Comparison of ENCODE assay signal across 33 cellular contexts in the genomic region with DNA sequence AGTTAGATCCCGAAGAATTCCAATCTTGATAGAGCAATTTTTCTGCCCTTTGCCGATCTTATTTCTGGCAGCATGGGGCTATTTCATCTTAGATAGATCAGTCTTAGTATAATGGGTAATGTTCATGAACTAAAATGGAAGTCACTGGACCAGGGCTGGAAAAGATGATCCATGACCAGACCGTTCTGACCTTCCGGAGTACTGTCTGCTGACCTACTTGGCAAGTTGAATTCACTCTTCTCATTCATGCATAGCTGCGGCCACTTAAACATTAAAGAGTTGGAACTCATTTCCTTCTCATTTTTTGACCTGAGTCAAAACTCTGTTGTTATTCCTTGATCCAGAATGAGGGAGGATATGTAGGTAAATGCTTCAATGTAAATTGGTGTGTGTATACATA. TPM values are rescaled to one million over a fixed set of nuclear protein-coding genes. Genes with fewer than 3 reads are reported as not detected.
"Had no signal": no experiment of that assay in that cellular context is flagged by ENCODE, and none has a peak within 500 bp of the region (broad histone marks: within the 10 kb centered on the region; RNA-seq: fewer than 3 reads in every experiment).

No MANE protein-coding gene starts in this region.

- H3K9me3 ChIP-seq: esophagus muscularis mucosa, gastroesophageal sphincter, heart left ventricle had no signal

- H3K4me3 ChIP-seq: coronary artery, dorsolateral prefrontal cortex, esophagus muscularis mucosa, gastroesophageal sphincter, heart left ventricle had no signal

- H3K27me3 ChIP-seq: brain microvascular endothelial cell, esophagus muscularis mucosa, foreskin keratinocyte, gastroesophageal sphincter, heart left ventricle had no signal

- H3K36me3 Mint-ChIP-seq: activated naive CD8-positive, alpha-beta T cell had no signal

- H3K27me3 Mint-ChIP-seq: activated CD8-positive, alpha-beta T cell treated with anti-CD3 and anti-CD28 coated beads for 36 hours; activated T-helper 17 cell treated with anti-CD3 and anti-CD28 coated beads, Interleukin-2, amount 50 U/mL, for 72 hours; central memory CD8-positive, alpha-beta T cell; dendritic cell treated with granulocyte-macrophage colony-stimulating factor and Interleukin-4, amounts not matched to agents 40 ng/mL and 50 ng/mL, for 4 days had no signal

- DNase-seq: activated B cell treated with CpG ODN at 0.5 μM for 24 hours; activated CD4-positive, alpha-beta T cell treated with anti-CD3 and anti-CD28 coated beads for 48 hours; activated CD4-positive, alpha-beta T cell treated with anti-CD3 and anti-CD28 coated beads, Interleukin-2, amount 50 U/mL, for 1 hour; activated CD4-positive, alpha-beta T cell treated with anti-CD3 and anti-CD28 coated beads, Interleukin-2, amount 50 U/mL, for 48 hours; activated CD8-positive, alpha-beta memory T cell treated with anti-CD3 and anti-CD28 coated beads for 24 hours; activated CD8-positive, alpha-beta T cell treated with anti-CD3 and anti-CD28 coated beads for 36 hours; activated effector memory CD4-positive, alpha-beta T cell treated with Interleukin-2 at 50 U/mL for 16 hours; activated gamma-delta T cell treated with Interleukin-2 at 50 U/mL for 16 hours; activated naive CD4-positive, alpha-beta T cell treated with anti-CD3 and anti-CD28 coated beads, Interleukin-2, amount 50 U/mL, for 16 hours; activated naive CD4-positive, alpha-beta T cell treated with Interleukin-2 at 50 U/mL for 16 hours; activated T-cell treated with anti-CD3 and anti-CD28 coated beads, Interleukin-2, amount 50 U/mL, for 4 hours; amniotic stem cell; anterior cingulate cortex; brain microvascular endothelial cell; dorsolateral prefrontal cortex; effector memory CD4-positive, alpha-beta T cell; endodermal cell; erythroblast; foreskin keratinocyte; heart left ventricle; T-helper 1 cell; T-helper 17 cell; T1000; WERI-Rb-1 had no signal

- H3K27ac ChIP-seq: brain microvascular endothelial cell, coronary artery, dorsolateral prefrontal cortex, esophagus muscularis mucosa, foreskin keratinocyte, gastroesophageal sphincter, heart left ventricle, WERI-Rb-1 had no signal

- H3K4me1 Mint-ChIP-seq: activated B cell treated with CpG ODN at 0.5 μM for 24 hours; activated T-helper 17 cell treated with anti-CD3 and anti-CD28 coated beads, Interleukin-2, amount 50 U/mL, for 72 hours; central memory CD8-positive, alpha-beta T cell; T-helper 17 cell had no signal

- H3K4me1 ChIP-seq: foreskin keratinocyte, gastroesophageal sphincter, heart left ventricle had no signal

- H3K9me3 Mint-ChIP-seq: activated B cell treated with CpG ODN at 0.5 μM for 24 hours; activated T-cell treated with anti-CD3 and anti-CD28 coated beads, Interleukin-2, amount 50 U/mL, for 4 hours; activated T-helper 17 cell treated with anti-CD3 and anti-CD28 coated beads, Interleukin-2, amount 50 U/mL, for 72 hours; dendritic cell treated with granulocyte-macrophage colony-stimulating factor and Interleukin-4, amounts not matched to agents 40 ng/mL and 50 ng/mL, for 4 days; endodermal cell; T-helper 2 cell treated with Interferon-gamma antibody and Interleukin-4, amounts not matched to agents 5 μg/mL and 100 μg/mL, for 36 hours had no signal

- H3K4me3 Mint-ChIP-seq: activated B cell treated with CpG ODN at 0.5 μM for 24 hours; activated CD8-positive, alpha-beta T cell treated with anti-CD3 and anti-CD28 coated beads for 36 hours; activated naive CD8-positive, alpha-beta T cell; activated T-cell treated with anti-CD3 and anti-CD28 coated beads, Interleukin-2, amount 50 U/mL, for 4 hours; activated T-helper 17 cell treated with anti-CD3 and anti-CD28 coated beads, Interleukin-2, amount 50 U/mL, for 72 hours; central memory CD8-positive, alpha-beta T cell; dendritic cell treated with granulocyte-macrophage colony-stimulating factor and Interleukin-4, amounts not matched to agents 40 ng/mL and 50 ng/mL, for 4 days; endodermal cell; T-helper 17 cell; T-helper 2 cell treated with Interferon-gamma antibody and Interleukin-4, amounts not matched to agents 5 μg/mL and 100 μg/mL, for 36 hours had no signal

- ATAC-seq: activated CD4-positive, CD25-positive, alpha-beta regulatory T cell treated with anti-CD3 and anti-CD28 coated beads, Interleukin-2, amount 50 U/mL, for 24 hours; activated CD8-positive, alpha-beta T cell treated with anti-CD3 and anti-CD28 coated beads for 36 hours; activated T-cell treated with anti-CD3 and anti-CD28 coated beads, Interleukin-2, amount 50 U/mL, for 4 hours; activated T-helper 17 cell treated with anti-CD3 and anti-CD28 coated beads, Interleukin-2, amount 50 U/mL, for 72 hours; foreskin keratinocyte; gastroesophageal sphincter; heart left ventricle; T-helper 17 cell had no signal

- H3K27ac Mint-ChIP-seq: activated B cell treated with CpG ODN at 0.5 μM for 24 hours; activated CD8-positive, alpha-beta T cell treated with anti-CD3 and anti-CD28 coated beads for 36 hours; activated naive CD8-positive, alpha-beta T cell; activated T-helper 17 cell treated with anti-CD3 and anti-CD28 coated beads, Interleukin-2, amount 50 U/mL, for 72 hours; dendritic cell treated with granulocyte-macrophage colony-stimulating factor and Interleukin-4, amounts not matched to agents 40 ng/mL and 50 ng/mL, for 4 days; endodermal cell; T-helper 17 cell; T-helper 2 cell treated with Interferon-gamma antibody and Interleukin-4, amounts not matched to agents 5 μg/mL and 100 μg/mL, for 36 hours had no signal

- H3K36me3 ChIP-seq: brain microvascular endothelial cell, esophagus muscularis mucosa, gastroesophageal sphincter, heart left ventricle, WERI-Rb-1 had no signal

RNA-seq across cellular contexts. Expression of gene GMNC, which starts 32.5 kb away (rescaled TPM):
- total RNA-seq: activated B cell treated with CpG ODN at 0.5 μM for 24 hours; activated CD8-positive, alpha-beta T cell treated with anti-CD3 and anti-CD28 coated beads for 36 hours; activated T-cell treated with anti-CD3 and anti-CD28 coated beads, Interleukin-2, amount 50 U/mL, for 4 hours; activated T-helper 17 cell treated with anti-CD3 and anti-CD28 coated beads, Interleukin-2, amount 50 U/mL, for 72 hours; endodermal cell; esophagus muscularis mucosa; foreskin keratinocyte; gastroesophageal sphincter; T-helper 17 cell had no signal
